In genomic region chr3:14319654-14320182, GRCh38 we compare ENCODE assay signal across 1 cellular context.
TF ChIP-seq lines count a peak whose summit lies in the region.

No MANE protein-coding gene starts in this region.

TF ChIP-seq in K562, 482 proteins besides CTCF, POLR2A, EP300 and RAD21 (continued from another document and continues in another):
- TF ChIP-seq USF1 (CRISPR knock-in tag; IDR thresholded peaks at IDR 0.05) (peak; percentile 97), ZHX1 (conservative IDR thresholded peaks at IDR 0.05; ENCODE audit: low read length) (no peak), ZBTB9 (CRISPR knock-in tag; IDR thresholded peaks at IDR 0.05) (no peak), RHOXF2B (CRISPR knock-in tag; conservative IDR thresholded peaks at IDR 0.05) (no peak), ID3 (CRISPR knock-in tag; IDR thresholded peaks at IDR 0.05) (no peak), ID3 (tag; IDR thresholded peaks at IDR 0.05) (peak; percentile 73; the same call in 1 of the 2 replicates), CEBPG (CRISPR knock-in tag; IDR thresholded peaks at IDR 0.05) (peak; percentile 54; the same call in 1 of the 2 replicates), CEBPG (tag; conservative IDR thresholded peaks at IDR 0.05 in 1 of 2, IDR thresholded peaks at IDR 0.05 in 1 of 2) (no peak; a peak in 1 of 4 replicates), ESRRB (CRISPR knock-in tag; IDR thresholded peaks at IDR 0.05; ENCODE audit: borderline replicate concordance) (no peak), ZBTB40 (IDR thresholded peaks at IDR 0.05) (peak; percentile 73), ZBTB40 (CRISPR knock-in tag; IDR thresholded peaks at IDR 0.05) (no peak), GABPA (tag; conservative IDR thresholded peaks at IDR 0.05; ENCODE audit: low read depth) (peak; percentile 60; the same call in 1 of the 2 replicates), TBP (optimal IDR thresholded peaks at IDR 0.05; ENCODE audit: low read depth, low read length) (peak; percentile 31), ZBTB34 (CRISPR knock-in tag; IDR thresholded peaks at IDR 0.05) (no peak), RFX1 (IDR thresholded peaks at IDR 0.05) (no peak), NEUROD1 (IDR thresholded peaks at IDR 0.05; ENCODE audit: borderline replicate concordance, low read depth, low read length, partially characterized antibody) (no peak), KDM1A (IDR thresholded peaks at IDR 0.05) (no peak), AFF1 (IDR thresholded peaks at IDR 0.05; ENCODE audit: low read depth in 1 of 2, partially characterized antibody in 2 of 2) (peak in 1 of 2 experiments; percentile 88), NRF1 (conservative IDR thresholded peaks at IDR 0.05 in 1 of 2, IDR thresholded peaks at IDR 0.05 in 1 of 2) (0 out of 4 replicates have a peak, but pooled peaks have one; percentile 19), NCOA4 (IDR thresholded peaks at IDR 0.05; ENCODE audit: partially characterized antibody) (no peak), PURB (CRISPR knock-in tag; IDR thresholded peaks at IDR 0.05; ENCODE audit: low read depth) (0 out of 2 replicates have a peak, but pooled peaks have one; percentile 15), CREB3L1 (IDR thresholded peaks at IDR 0.05; ENCODE audit: borderline replicate concordance, low read depth) (peak; percentile 74; the same call in 1 of the 2 replicates), ARID3B (CRISPR knock-in tag; IDR thresholded peaks at IDR 0.05; ENCODE audit: borderline replicate concordance) (no peak), ETV1 (tag; conservative IDR thresholded peaks at IDR 0.05; ENCODE audit: low read depth) (peak; percentile 70), FOS (IDR thresholded peaks at IDR 0.05; ENCODE audit: extremely low read depth, insufficient read length) (peak; percentile 42), HDAC8 (tag; IDR thresholded peaks at IDR 0.05) (no peak)
